ENCODE assay signal across 12 cellular contexts in genomic region chr2:26721267-26722032, GRCh38. TPM values are rescaled to one million over a fixed set of nuclear protein-coding genes. Genes with fewer than 3 reads are reported as not detected.
A peak's percentile ranks its signal among the peaks of the same experiment; 100 is the strongest.
DNase-seq lines count a peak whose midpoint lies in the region; ATAC-seq and TF ChIP-seq lines count a peak whose summit lies in the region.
"Had no signal": no experiment of that assay in that cellular context is flagged by ENCODE, and none has a peak within 500 bp of the region (broad histone marks: within the 10 kb centered on the region; RNA-seq: fewer than 3 reads in every experiment).

No MANE protein-coding gene starts in this region.

- intact Hi-C loops in HCT116 (cut with micrococcal nuclease) (no loop called here), Panc1 (cut with micrococcal nuclease; ENCODE audit: unreplicated experiment) (no loop called here)

- no peaks in the 10 kb centered on the region for H4K20me1 ChIP-seq in HCT116 (ENCODE audit: insufficient read depth)
- H4K20me1 ChIP-seq in smooth muscle cell (ENCODE audit: low read depth) = no peaks in the 10 kb centered on the region

- H3K4me3 ChIP-seq in HCT116 (replicated peaks in 1 of 2; ENCODE audit: low read depth in 1 of 2, low read length in 2 of 2) = no peak overlapping the region
- no peak overlapping the region for H3K4me3 ChIP-seq in Panc1 (ENCODE audit: low read depth in 2 of 2, low read length in 2 of 2)
- no peak overlapping the region for H3K4me3 ChIP-seq in smooth muscle cell

- peak; percentile 16 for TF ChIP-seq POLR2A in HCT116 (IDR thresholded peaks at IDR 0.05; ENCODE audit: borderline replicate concordance, extremely low read depth, insufficient read depth, insufficient read length)

- H2AFZ ChIP-seq in HCT116 (ENCODE audit: low read depth, low read length, poor library complexity, severe bottlenecking) = no peak overlapping the region
- H2AFZ ChIP-seq in smooth muscle cell (ENCODE audit: low read depth) = no peak overlapping the region

- H3K9ac ChIP-seq in HCT116 (ENCODE audit: low read length) (peak overlapping the region; percentile 27), smooth muscle cell (ENCODE audit: low read depth) (no peak overlapping the region)

- no peaks in the 10 kb centered on the region for H3K9me2 ChIP-seq in HCT116 (ENCODE audit: insufficient read depth)

- H3F3A ChIP-seq in smooth muscle cell (ENCODE audit: low read depth) = no peaks in the 10 kb centered on the region

- TF ChIP-seq RAD21 in HCT116 (IDR thresholded peaks at IDR 0.05; ENCODE audit: low read depth) = no peak

- H3K9me3 ChIP-seq in HCT116 (ENCODE audit: control insufficient read depth in 1 of 2, insufficient read depth in 1 of 2, low read depth in 1 of 2, low read length in 2 of 2) = no peaks in the 10 kb centered on the region
- H3K9me3 ChIP-seq in Panc1 (ENCODE audit: control insufficient read depth, insufficient read depth, low read depth, low read length) = no peaks in the 10 kb centered on the region
- H3K9me3 ChIP-seq in smooth muscle cell (replicated peaks; ENCODE audit: low read depth) = no peaks in the 10 kb centered on the region

- DNase-seq in HCT116 (ENCODE audit: low read depth, low spot score) (no peak), Panc1 (ENCODE audit: low read depth, low spot score) (no peak), iPS DF 4.7 (ENCODE audit: extremely low read depth, low spot score) (peak; percentile 7), smooth muscle cell (lab: John Stamatoyannopoulos, UW; ENCODE audit: unreplicated experiment) (no peak), AG08396 (ENCODE audit: low spot score) (no peak), NCI-H1105 (lab: John Stamatoyannopoulos, UW) (no peak), GM13977 (ENCODE audit: low spot score) (no peak)
- DNase-seq: activated T-cell treated with anti-CD3 and anti-CD28 coated beads, Interleukin-2, amount 50 U/mL, for 1 hour; NCI-H1436 treated with DMSO at 0.1 percent for 48 hours; stimulated activated naive CD4-positive, alpha-beta T cell treated with Interleukin-2 at 50 U/mL for 16 hours had no signal

- RAD21 ChIA-PET in HCT116 (lab: Charles Lee; ENCODE audit: low non-redundant PET in 1 of 2, low total read pairs in 2 of 2, uncharacterized antibody in 2 of 2, unreplicated experiment in 2 of 2) = no interaction called here

- in situ Hi-C loops in Panc1 (cut with HindIII; ENCODE audit: low pct_unique_long_range_greater_than_20kb, low sequenced_read_pairs) (no loop called here), GM13977 (cut with MboI; ENCODE audit: low pct_unique_long_range_greater_than_20kb, low sequenced_read_pairs, unreplicated experiment) (no loop called here)

- H3K27ac ChIP-seq in HCT116 (ENCODE audit: low read depth, low read length) (peak overlapping the region; percentile 54; the same call in 1 of the 2 replicates), Panc1 (ENCODE audit: low read length) (peak overlapping the region; percentile 80), smooth muscle cell (ENCODE audit: low read depth) (peak overlapping the region; percentile 64)

- BruUV-seq in HCT116 (replicated peaks; lab: Mats Ljungman, UMichigan) (no TSS peak), Panc1 (replicated peaks; lab: Mats Ljungman, UMichigan) (no TSS peak)

- H3K4me1 ChIP-seq in HCT116 (ENCODE audit: control insufficient read depth in 1 of 2, insufficient read depth in 2 of 2, low read length in 2 of 2) (peaks cover 64 to 66% of the 10 kb centered on the region in 2 experiments), Panc1 (ENCODE audit: control insufficient read depth, insufficient read depth, low read length) (peaks cover 72% of the 10 kb centered on the region), smooth muscle cell (ENCODE audit: low read depth) (peaks cover 8% of the 10 kb centered on the region)

- H3K36me3 ChIP-seq in HCT116 (ENCODE audit: control insufficient read depth in 1 of 2, insufficient read depth in 2 of 2, low read length in 2 of 2) (no peaks in the 10 kb centered on the region), Panc1 (ENCODE audit: control insufficient read depth, insufficient read depth, low read length) (no peaks in the 10 kb centered on the region), smooth muscle cell (ENCODE audit: low read depth) (no peaks in the 10 kb centered on the region)

- CTCF ChIA-PET in HCT116 (lab: Charles Lee) = interaction anchor here (1.5 kb wide), 1 partner anchor 25 kb away, joined by 3 read pairs; no protein-coding TSS in a partner anchor
- CTCF ChIA-PET in Panc1 (lab: Charles Lee) = interaction anchor here (0.6 kb wide), 1 partner anchor 827 kb away, joined by 3 read pairs; no protein-coding TSS in a partner anchor

- WGBS in smooth muscle cell (ENCODE audit: low lambda C conversion rate) = 89% methylated on average over 12 of the region's 12 CpGs

- TF ChIP-seq CTCF in HCT116 (IDR thresholded peaks at IDR 0.05 in 2 of 3, conservative IDR thresholded peaks at IDR 0.05 in 1 of 3; ENCODE audit: borderline replicate concordance in 1 of 3, insufficient read depth in 1 of 3, low read depth in 2 of 3, low read length in 2 of 3) (no peak), Panc1 (IDR thresholded peaks at IDR 0.05) (no peak), smooth muscle cell (IDR thresholded peaks at IDR 0.05; ENCODE audit: borderline replicate concordance, insufficient read depth, poor library complexity, severe bottlenecking) (no peak), GM13977 (IDR thresholded peaks at IDR 0.05; ENCODE audit: extremely low read depth, insufficient read depth, missing control alignments) (no peak)

- H3K4me2 ChIP-seq in HCT116 (ENCODE audit: low read length) = peak overlapping the region; percentile 58
- no peak overlapping the region for H3K4me2 ChIP-seq in smooth muscle cell

- H3K79me2 ChIP-seq in HCT116 (ENCODE audit: insufficient read depth, low read length) = no peaks in the 10 kb centered on the region
- no peaks in the 10 kb centered on the region for H3K79me2 ChIP-seq in smooth muscle cell (ENCODE audit: low read depth)

- H3K27me3 ChIP-seq in HCT116 (ENCODE audit: insufficient read depth, low read length) = no peaks in the 10 kb centered on the region
- no peaks in the 10 kb centered on the region for H3K27me3 ChIP-seq in Panc1 (ENCODE audit: control insufficient read depth, insufficient read depth, low read length)
- H3K27me3 ChIP-seq in smooth muscle cell (ENCODE audit: low read depth) = no peaks in the 10 kb centered on the region

- POLR2A ChIA-PET in HCT116 (lab: Charles Lee) = interaction anchor here (0.7 to 1.8 kb wide), 4 partner anchors 10 to 477 kb away, joined by 3 to 9 read pairs (median 4); partner anchors contain the start of genes HADHA and HADHB
- POLR2A ChIA-PET in Panc1 (lab: Charles Lee) = interaction anchor here (0.5 kb wide), 1 partner anchor 117 kb away, joined by 4 read pairs; no protein-coding TSS in a partner anchor

- no peak for ATAC-seq in HCT116
- ATAC-seq in Panc1 = peak; percentile 68
- no peak for ATAC-seq in HG03280 (IDR thresholded peaks at IDR 0.05; ENCODE audit: unreplicated experiment)

TF ChIP-seq in HCT116, 20 proteins besides CTCF, POLR2A, EP300 and RAD21:
- TF ChIP-seq CBX3 (IDR thresholded peaks at IDR 0.05; ENCODE audit: low read depth) = no peak
- peak; percentile 32; the same call in 1 of the 2 replicates for TF ChIP-seq ZFX (IDR thresholded peaks at IDR 0.05)
- TF ChIP-seq TCF7L2 (IDR thresholded peaks at IDR 0.05; ENCODE audit: borderline replicate concordance, extremely low read depth, insufficient read depth, insufficient read length) = peak; percentile 90

RNA-seq across cellular contexts. Expression of gene KCNK3, which starts 28.9 kb away (rescaled TPM):
- total RNA-seq in HCT116 (2021; ENCODE audit: unreplicated experiment) (0.71 TPM), Panc1 (2021; ENCODE audit: unreplicated experiment) (32.8 TPM), smooth muscle cell (1.1 and 3.0 TPM in 2 replicates)
- polyA plus RNA-seq in HCT116 (2012) = 0.31 and 0.65 TPM in 2 replicates
- polyA plus RNA-seq in Panc1 (2012; ENCODE audit: insufficient read length) = 44.4 TPM
- polyA plus RNA-seq in smooth muscle cell = 4.9 and 7.5 TPM in 2 replicates
- total RNA-seq: T-helper 1 cell treated with Interleukin-12 subunit alpha and Interleukin-12 subunit beta and Interleukin-4 antibody, amounts not matched to agents 30 ng/mL and 1 ng/mL, for 36 hours had no signal

RNA-seq across cellular contexts. Expression of gene SLC35F6, which starts 42.6 kb away (rescaled TPM):
- 34.5 TPM for total RNA-seq in HCT116 (2021; ENCODE audit: unreplicated experiment)
- polyA plus RNA-seq in HCT116 (2012) = 25.5 and 30.3 TPM in 2 replicates
- total RNA-seq in Panc1 (2021; ENCODE audit: unreplicated experiment) = 67.3 TPM
- polyA plus RNA-seq in Panc1 (2012; ENCODE audit: insufficient read length) = 49.4 TPM
- 15.1 and 19.2 TPM in 2 replicates for total RNA-seq in smooth muscle cell
- polyA plus RNA-seq in smooth muscle cell = 16.9 and 17.9 TPM in 2 replicates
